ENCODE assay signal across 1 cellular context in the genomic region with DNA sequence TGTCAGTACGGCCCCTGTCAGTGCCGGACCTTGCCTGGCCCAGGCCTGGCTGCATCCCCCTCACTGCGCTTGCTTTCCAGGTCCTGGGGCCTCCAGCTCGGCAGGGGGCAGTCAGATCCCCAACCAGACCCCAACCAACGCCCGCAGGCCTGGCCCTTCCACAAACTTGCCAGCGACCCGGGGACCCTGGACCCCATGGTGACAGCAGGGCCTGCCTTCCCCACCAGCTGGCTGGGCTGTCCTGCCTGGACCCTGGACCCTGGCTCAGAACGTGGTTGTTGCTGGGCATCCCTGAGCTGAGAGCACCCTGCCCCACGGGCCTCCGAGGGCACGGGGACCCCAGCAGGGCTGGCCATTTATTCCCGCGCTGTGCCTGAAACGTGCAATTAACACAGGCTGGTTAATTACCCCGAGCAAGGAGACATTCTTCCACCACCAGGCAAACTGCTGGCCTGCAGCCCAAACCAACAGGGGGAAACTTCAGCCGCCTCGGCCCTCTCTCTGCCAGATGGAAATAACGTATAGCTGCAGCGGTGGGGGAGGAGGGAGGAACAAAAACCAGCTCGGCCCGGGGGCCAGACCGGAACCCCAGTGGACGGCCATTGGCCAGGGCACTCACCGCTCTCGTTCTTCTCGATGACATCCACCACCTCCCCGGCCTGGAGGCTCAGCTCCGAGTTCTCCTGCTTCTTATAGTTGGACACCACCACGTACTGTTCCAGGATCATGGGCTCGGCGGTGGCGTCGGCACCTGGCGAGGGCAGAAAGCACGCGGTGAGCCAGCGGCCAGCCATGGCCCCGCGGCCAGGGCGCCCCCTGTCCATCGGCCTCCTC.
TF ChIP-seq lines count a peak whose summit lies in the region.

No MANE protein-coding gene starts in this region.

TF ChIP-seq in HepG2, 621 proteins besides CTCF, POLR2A, EP300 and RAD21 (continued from another document and continues in another):
- TF ChIP-seq, protein P1, sequence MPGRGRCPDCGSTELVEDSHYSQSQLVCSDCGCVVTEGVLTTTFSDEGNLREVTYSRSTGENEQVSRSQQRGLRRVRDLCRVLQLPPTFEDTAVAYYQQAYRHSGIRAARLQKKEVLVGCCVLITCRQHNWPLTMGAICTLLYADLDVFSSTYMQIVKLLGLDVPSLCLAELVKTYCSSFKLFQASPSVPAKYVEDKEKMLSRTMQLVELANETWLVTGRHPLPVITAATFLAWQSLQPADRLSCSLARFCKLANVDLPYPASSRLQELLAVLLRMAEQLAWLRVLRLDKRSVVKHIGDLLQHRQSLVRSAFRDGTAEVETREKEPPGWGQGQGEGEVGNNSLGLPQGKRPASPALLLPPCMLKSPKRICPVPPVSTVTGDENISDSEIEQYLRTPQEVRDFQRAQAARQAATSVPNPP (CRISPR knock-in tag; IDR thresholded peaks at IDR 0.05) = no peak
- TF ChIP-seq, protein P2, sequence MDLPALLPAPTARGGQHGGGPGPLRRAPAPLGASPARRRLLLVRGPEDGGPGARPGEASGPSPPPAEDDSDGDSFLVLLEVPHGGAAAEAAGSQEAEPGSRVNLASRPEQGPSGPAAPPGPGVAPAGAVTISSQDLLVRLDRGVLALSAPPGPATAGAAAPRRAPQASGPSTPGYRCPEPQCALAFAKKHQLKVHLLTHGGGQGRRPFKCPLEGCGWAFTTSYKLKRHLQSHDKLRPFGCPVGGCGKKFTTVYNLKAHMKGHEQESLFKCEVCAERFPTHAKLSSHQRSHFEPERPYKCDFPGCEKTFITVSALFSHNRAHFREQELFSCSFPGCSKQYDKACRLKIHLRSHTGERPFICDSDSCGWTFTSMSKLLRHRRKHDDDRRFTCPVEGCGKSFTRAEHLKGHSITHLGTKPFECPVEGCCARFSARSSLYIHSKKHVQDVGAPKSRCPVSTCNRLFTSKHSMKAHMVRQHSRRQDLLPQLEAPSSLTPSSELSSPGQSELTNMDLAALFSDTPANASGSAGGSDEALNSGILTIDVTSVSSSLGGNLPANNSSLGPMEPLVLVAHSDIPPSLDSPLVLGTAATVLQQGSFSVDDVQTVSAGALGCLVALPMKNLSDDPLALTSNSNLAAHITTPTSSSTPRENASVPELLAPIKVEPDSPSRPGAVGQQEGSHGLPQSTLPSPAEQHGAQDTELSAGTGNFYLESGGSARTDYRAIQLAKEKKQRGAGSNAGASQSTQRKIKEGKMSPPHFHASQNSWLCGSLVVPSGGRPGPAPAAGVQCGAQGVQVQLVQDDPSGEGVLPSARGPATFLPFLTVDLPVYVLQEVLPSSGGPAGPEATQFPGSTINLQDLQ (CRISPR knock-in tag; IDR thresholded peaks at IDR 0.05) = no peak
- TF ChIP-seq HDAC6 (IDR thresholded peaks at IDR 0.05; ENCODE audit: low read depth, low read length) (no peak), USF2 (IDR thresholded peaks at IDR 0.05; ENCODE audit: low read depth, low read length) (no peak), USF2 (CRISPR knock-in tag; IDR thresholded peaks at IDR 0.05; ENCODE audit: borderline replicate concordance) (no peak), ZNF451 (CRISPR knock-in tag; IDR thresholded peaks at IDR 0.05) (peak; percentile 73; the same call in 1 of the 2 replicates), ZNF850 (CRISPR knock-in tag; conservative IDR thresholded peaks at IDR 0.05) (no peak), GLI4 (CRISPR knock-in tag; IDR thresholded peaks at IDR 0.05; ENCODE audit: borderline replicate concordance) (peak; percentile 59; the same call in 1 of the 2 replicates), ZNF557 (CRISPR knock-in tag; IDR thresholded peaks at IDR 0.05) (no peak), ETV5 (CRISPR knock-in tag; IDR thresholded peaks at IDR 0.05; ENCODE audit: borderline replicate concordance) (no peak), NFIC (IDR thresholded peaks at IDR 0.05; ENCODE audit: low read length) (no peak), ZNF329 (CRISPR knock-in tag; IDR thresholded peaks at IDR 0.05; ENCODE audit: low read depth) (no peak), TBL1XR1 (IDR thresholded peaks at IDR 0.05; ENCODE audit: borderline replicate concordance, low read length, partially characterized antibody) (no peak), ZNF430 (CRISPR knock-in tag; IDR thresholded peaks at IDR 0.05) (peak; percentile 82; the same call in 1 of the 2 replicates), MED8 (CRISPR knock-in tag; IDR thresholded peaks at IDR 0.05; ENCODE audit: insufficient replicate concordance) (peak; percentile 70), ZSCAN31 (CRISPR knock-in tag; IDR thresholded peaks at IDR 0.05; ENCODE audit: low read depth) (peak; percentile 64; the same call in 1 of the 2 replicates), THRA (CRISPR knock-in tag; IDR thresholded peaks at IDR 0.05; ENCODE audit: borderline replicate concordance) (0 out of 2 replicates have a peak, but pooled peaks have one; percentile 50), KLF9 (CRISPR knock-in tag; IDR thresholded peaks at IDR 0.05; ENCODE audit: low read depth) (no peak), HDAC2 (CRISPR knock-in tag; IDR thresholded peaks at IDR 0.05) (peak; percentile 46), HMGA1 (CRISPR knock-in tag; conservative IDR thresholded peaks at IDR 0.05) (no peak), ZNF225 (CRISPR knock-in tag; IDR thresholded peaks at IDR 0.05) (no peak; the same call in 1 of the 2 replicates), ZNF382 (CRISPR knock-in tag; IDR thresholded peaks at IDR 0.05; ENCODE audit: borderline replicate concordance) (no peak), ETV6 (CRISPR knock-in tag; conservative IDR thresholded peaks at IDR 0.05) (no peak), KDM5B (CRISPR knock-in tag; IDR thresholded peaks at IDR 0.05; ENCODE audit: borderline replicate concordance) (peak; percentile 88; the same call in 1 of the 2 replicates), ELF1 (CRISPR knock-in tag; IDR thresholded peaks at IDR 0.05) (no peak), ZNF605 (CRISPR knock-in tag; IDR thresholded peaks at IDR 0.05) (0 out of 2 replicates have a peak, but pooled peaks have one; percentile 71), ZNF737 (CRISPR knock-in tag; IDR thresholded peaks at IDR 0.05; ENCODE audit: borderline replicate concordance) (no peak), SMAD3 (CRISPR knock-in tag; IDR thresholded peaks at IDR 0.05) (0 out of 2 replicates have a peak, but pooled peaks have one; percentile 55), HOXA5 (CRISPR knock-in tag; IDR thresholded peaks at IDR 0.05) (no peak; the same call in 1 of the 2 replicates), ZNF414 (CRISPR knock-in tag; IDR thresholded peaks at IDR 0.05) (no peak), ZNF33B (CRISPR knock-in tag; IDR thresholded peaks at IDR 0.05) (peak; percentile 54; the same call in 1 of the 2 replicates), ZBTB7B (CRISPR knock-in tag; IDR thresholded peaks at IDR 0.05) (peak; percentile 76; the same call in 1 of the 2 replicates), ZNF180 (CRISPR knock-in tag; IDR thresholded peaks at IDR 0.05; ENCODE audit: borderline replicate concordance, low read depth) (peak; percentile 76; the same call in 1 of the 2 replicates), NFATC3 (CRISPR knock-in tag; IDR thresholded peaks at IDR 0.05) (no peak), SKIL (CRISPR knock-in tag; IDR thresholded peaks at IDR 0.05; ENCODE audit: borderline replicate concordance) (peak; percentile 8; the same call in 1 of the 2 replicates), ZNF75D (CRISPR knock-in tag; IDR thresholded peaks at IDR 0.05; ENCODE audit: borderline replicate concordance) (no peak), TCF7L2 (IDR thresholded peaks at IDR 0.05; ENCODE audit: low read depth, low read length) (no peak), REXO4 (CRISPR knock-in tag; IDR thresholded peaks at IDR 0.05; ENCODE audit: borderline replicate concordance) (no peak), ZNF83 (CRISPR knock-in tag; IDR thresholded peaks at IDR 0.05; ENCODE audit: borderline replicate concordance) (no peak), SP140L (CRISPR knock-in tag; IDR thresholded peaks at IDR 0.05; ENCODE audit: borderline replicate concordance) (no peak), ZNF546 (CRISPR knock-in tag; conservative IDR thresholded peaks at IDR 0.05) (0 out of 2 replicates have a peak, but pooled peaks have one; percentile 22)
- TF ChIP-seq, protein P3, sequence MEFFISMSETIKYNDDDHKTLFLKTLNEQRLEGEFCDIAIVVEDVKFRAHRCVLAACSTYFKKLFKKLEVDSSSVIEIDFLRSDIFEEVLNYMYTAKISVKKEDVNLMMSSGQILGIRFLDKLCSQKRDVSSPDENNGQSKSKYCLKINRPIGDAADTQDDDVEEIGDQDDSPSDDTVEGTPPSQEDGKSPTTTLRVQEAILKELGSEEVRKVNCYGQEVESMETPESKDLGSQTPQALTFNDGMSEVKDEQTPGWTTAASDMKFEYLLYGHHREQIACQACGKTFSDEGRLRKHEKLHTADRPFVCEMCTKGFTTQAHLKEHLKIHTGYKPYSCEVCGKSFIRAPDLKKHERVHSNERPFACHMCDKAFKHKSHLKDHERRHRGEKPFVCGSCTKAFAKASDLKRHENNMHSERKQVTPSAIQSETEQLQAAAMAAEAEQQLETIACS (CRISPR knock-in tag; IDR thresholded peaks at IDR 0.05) = no peak
- TF ChIP-seq, protein P4, sequence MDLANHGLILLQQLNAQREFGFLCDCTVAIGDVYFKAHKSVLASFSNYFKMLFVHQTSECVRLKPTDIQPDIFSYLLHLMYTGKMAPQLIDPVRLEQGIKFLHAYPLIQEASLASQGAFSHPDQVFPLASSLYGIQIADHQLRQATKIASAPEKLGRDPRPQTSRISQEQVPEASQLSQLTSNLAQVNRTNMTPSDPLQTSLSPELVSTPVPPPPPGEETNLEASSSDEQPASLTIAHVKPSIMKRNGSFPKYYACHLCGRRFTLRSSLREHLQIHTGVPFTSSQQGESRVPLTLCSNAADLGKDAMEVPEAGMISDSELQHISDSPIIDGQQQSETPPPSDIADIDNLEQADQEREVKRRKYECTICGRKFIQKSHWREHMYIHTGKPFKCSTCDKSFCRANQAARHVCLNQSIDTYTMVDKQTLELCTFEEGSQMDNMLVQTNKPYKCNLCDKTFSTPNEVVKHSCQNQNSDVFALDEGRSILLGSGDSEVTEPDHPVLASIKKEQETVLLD (CRISPR knock-in tag; IDR thresholded peaks at IDR 0.05; ENCODE audit: low read depth) = no peak; the same call in 1 of the 2 replicates
- TF ChIP-seq, protein P5, sequence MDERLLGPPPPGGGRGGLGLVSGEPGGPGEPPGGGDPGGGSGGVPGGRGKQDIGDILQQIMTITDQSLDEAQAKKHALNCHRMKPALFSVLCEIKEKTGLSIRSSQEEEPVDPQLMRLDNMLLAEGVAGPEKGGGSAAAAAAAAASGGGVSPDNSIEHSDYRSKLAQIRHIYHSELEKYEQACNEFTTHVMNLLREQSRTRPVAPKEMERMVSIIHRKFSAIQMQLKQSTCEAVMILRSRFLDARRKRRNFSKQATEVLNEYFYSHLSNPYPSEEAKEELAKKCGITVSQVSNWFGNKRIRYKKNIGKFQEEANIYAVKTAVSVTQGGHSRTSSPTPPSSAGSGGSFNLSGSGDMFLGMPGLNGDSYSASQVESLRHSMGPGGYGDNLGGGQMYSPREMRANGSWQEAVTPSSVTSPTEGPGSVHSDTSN (CRISPR knock-in tag; IDR thresholded peaks at IDR 0.05) = no peak
- TF ChIP-seq, protein P6, sequence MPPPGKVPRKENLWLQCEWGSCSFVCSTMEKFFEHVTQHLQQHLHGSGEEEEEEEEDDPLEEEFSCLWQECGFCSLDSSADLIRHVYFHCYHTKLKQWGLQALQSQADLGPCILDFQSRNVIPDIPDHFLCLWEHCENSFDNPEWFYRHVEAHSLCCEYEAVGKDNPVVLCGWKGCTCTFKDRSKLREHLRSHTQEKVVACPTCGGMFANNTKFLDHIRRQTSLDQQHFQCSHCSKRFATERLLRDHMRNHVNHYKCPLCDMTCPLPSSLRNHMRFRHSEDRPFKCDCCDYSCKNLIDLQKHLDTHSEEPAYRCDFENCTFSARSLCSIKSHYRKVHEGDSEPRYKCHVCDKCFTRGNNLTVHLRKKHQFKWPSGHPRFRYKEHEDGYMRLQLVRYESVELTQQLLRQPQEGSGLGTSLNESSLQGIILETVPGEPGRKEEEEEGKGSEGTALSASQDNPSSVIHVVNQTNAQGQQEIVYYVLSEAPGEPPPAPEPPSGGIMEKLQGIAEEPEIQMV (CRISPR knock-in tag; IDR thresholded peaks at IDR 0.05; ENCODE audit: low read depth) = peak; percentile 49; the same call in 1 of the 2 replicates
